ENCODE assay signal across 8 cellular contexts in genomic region chr9:76459691-76460635, GRCh38. TPM values are rescaled to one million over a fixed set of nuclear protein-coding genes. Genes with fewer than 3 reads are reported as not detected.
DNase-seq lines count a peak whose midpoint lies in the region; ATAC-seq and TF ChIP-seq lines count a peak whose summit lies in the region.

No MANE protein-coding gene starts in this region.

- peak; percentile 1 for ATAC-seq in GM18517 (IDR thresholded peaks at IDR 0.05; ENCODE audit: unreplicated experiment)

- peak overlapping the region; percentile 85 for H3K27ac ChIP-seq in neutrophil

- no peaks in the 10 kb centered on the region for H3K27me3 ChIP-seq in neutrophil

- H3K27me3 Mint-ChIP-seq in activated T-helper 2 cell treated with anti-CD3 and anti-CD28 coated beads, Interferon-gamma antibody, Interleukin-2, Interleukin-4, amounts not matched to agents 10 μg/mL and 5 μg/mL and 100 μg/mL, durations not matched to agents 14 hours and 24 hours and 36 hours (ENCODE audit: low read depth), result no peaks in the 10 kb centered on the region

- intact Hi-C loops in activated T-helper 2 cell treated with anti-CD3 and anti-CD28 coated beads, Interferon-gamma antibody, Interleukin-2, Interleukin-4, amounts not matched to agents 10 μg/mL and 5 μg/mL and 100 μg/mL, durations not matched to agents 14 hours and 24 hours and 36 hours (cut with micrococcal nuclease), result loop anchor here (2.0 kb wide), 2 partner anchors 17 to 117 kb away; no protein-coding TSS in a partner anchor

- H3K4me3 ChIP-seq in neutrophil (ENCODE audit: low read depth in 1 of 2, low read length in 1 of 2), result peak overlapping the region; percentile 87 to 98

- no peaks in the 10 kb centered on the region for H3K9me3 ChIP-seq in neutrophil

- peaks cover 4% of the 10 kb centered on the region for H3K36me3 ChIP-seq in neutrophil

- no peaks in the 10 kb centered on the region for H3K9me3 Mint-ChIP-seq in activated T-helper 2 cell treated with anti-CD3 and anti-CD28 coated beads, Interferon-gamma antibody, Interleukin-2, Interleukin-4, amounts not matched to agents 10 μg/mL and 5 μg/mL and 100 μg/mL, durations not matched to agents 14 hours and 24 hours and 36 hours

- H3K4me1 ChIP-seq in neutrophil (ENCODE audit: control insufficient read depth in 1 of 2, insufficient read depth in 1 of 2, low read depth in 1 of 2, low read length in 1 of 2), result peaks cover 58 to 60% of the 10 kb centered on the region in 2 experiments

- peaks cover 36% of the 10 kb centered on the region for H3K4me1 Mint-ChIP-seq in activated T-helper 2 cell treated with anti-CD3 and anti-CD28 coated beads, Interferon-gamma antibody, Interleukin-2, Interleukin-4, amounts not matched to agents 10 μg/mL and 5 μg/mL and 100 μg/mL, durations not matched to agents 14 hours and 24 hours and 36 hours (ENCODE audit: low read depth)

- H3K4me3 Mint-ChIP-seq in activated T-helper 2 cell treated with anti-CD3 and anti-CD28 coated beads, Interferon-gamma antibody, Interleukin-2, Interleukin-4, amounts not matched to agents 10 μg/mL and 5 μg/mL and 100 μg/mL, durations not matched to agents 14 hours and 24 hours and 36 hours (ENCODE audit: low read depth), result peak overlapping the region; percentile 95

- H3K27ac Mint-ChIP-seq in activated T-helper 2 cell treated with anti-CD3 and anti-CD28 coated beads, Interferon-gamma antibody, Interleukin-2, Interleukin-4, amounts not matched to agents 10 μg/mL and 5 μg/mL and 100 μg/mL, durations not matched to agents 14 hours and 24 hours and 36 hours, result peak overlapping the region; percentile 76

- peak; percentile 30 for DNase-seq in CD1c-positive myeloid dendritic cell (ENCODE audit: extremely low spot score)
- peak; percentile 10 to 87 (median 86) for DNase-seq in NCI-H1417 (lab: John Stamatoyannopoulos, UW)
- DNase-seq in activated T-helper 2 cell treated with anti-CD3 and anti-CD28 coated beads, Interferon-gamma antibody, Interleukin-2, Interleukin-4, amounts not matched to agents 10 μg/mL and 5 μg/mL and 100 μg/mL, durations not matched to agents 14 hours and 24 hours and 36 hours (ENCODE audit: low spot score), result no peak
- DNase-seq in glomerular visceral epithelial cell (ENCODE audit: extremely low spot score), result peak; percentile 53
- no peak for DNase-seq in GM19238 (ENCODE audit: insufficient read length, low spot score)
- DNase-seq in NCI-H1694 (lab: John Stamatoyannopoulos, UW), result no peak

- TF ChIP-seq CTCF in neutrophil (IDR thresholded peaks at IDR 0.05), result no peak

- H3K36me3 Mint-ChIP-seq in activated T-helper 2 cell treated with anti-CD3 and anti-CD28 coated beads, Interferon-gamma antibody, Interleukin-2, Interleukin-4, amounts not matched to agents 10 μg/mL and 5 μg/mL and 100 μg/mL, durations not matched to agents 14 hours and 24 hours and 36 hours (ENCODE audit: low read depth), result peaks cover 25% of the 10 kb centered on the region

RNA-seq across cellular contexts. Expression of gene GCNT1, which starts 1.0 kb away (rescaled TPM):
- 12.1 and 15.0 TPM in 2 replicates for total RNA-seq in activated T-helper 2 cell treated with anti-CD3 and anti-CD28 coated beads, Interferon-gamma antibody, Interleukin-2, Interleukin-4, amounts not matched to agents 10 μg/mL and 5 μg/mL and 100 μg/mL, durations not matched to agents 14 hours and 24 hours and 36 hours

Comparison
In these comparisons a context has a peak if more than half of its experiments do, and no peak if none do; other contexts are left out.
1. DNase-seq: peak in CD1c-positive myeloid dendritic cell (single experiment), NCI-H1417 (3 of 3) and glomerular visceral epithelial cell (single experiment); none in activated T-helper 2 cell treated with anti-CD3 and anti-CD28 coated beads, Interferon-gamma antibody, Interleukin-2, Interleukin-4, amounts not matched to agents 10 μg/mL and 5 μg/mL and 100 μg/mL, durations not matched to agents 14 hours and 24 hours and 36 hours (single experiment), GM19238 (single experiment) and NCI-H1694 (single experiment).